ENCODE assay signal across 18 cellular contexts in the genomic region with DNA sequence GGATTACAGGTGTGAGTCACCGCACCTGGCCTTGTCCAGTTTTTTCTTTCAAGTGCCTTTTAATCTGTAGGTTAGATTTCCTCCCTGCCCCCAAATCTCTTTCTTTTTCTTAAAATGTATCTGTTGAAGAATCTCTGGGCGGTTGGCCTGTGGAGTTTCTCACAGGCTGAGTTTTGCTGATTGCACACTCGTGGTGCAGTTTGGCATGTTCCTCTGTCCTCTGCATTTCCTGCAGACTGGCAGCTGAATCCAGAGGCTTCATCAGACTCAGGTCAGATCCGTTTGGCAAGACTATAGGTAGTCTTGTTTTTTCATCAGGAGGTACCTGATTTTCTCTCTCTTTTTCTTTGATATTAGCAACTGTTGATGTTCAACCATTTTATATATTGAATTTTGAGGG. TPM values are rescaled to one million over a fixed set of nuclear protein-coding genes. Genes with fewer than 3 reads are reported as not detected.
DNase-seq lines count a peak whose midpoint lies in the region; ATAC-seq lines count a peak whose summit lies in the region.
"Had no signal": no experiment of that assay in that cellular context is flagged by ENCODE, and none has a peak within 500 bp of the region (broad histone marks: within the 10 kb centered on the region; RNA-seq: fewer than 3 reads in every experiment).

No MANE protein-coding gene starts in this region.

- peak overlapping the region; percentile 70 for H3K4me3 Mint-ChIP-seq in activated naive CD4-positive, alpha-beta T cell treated with anti-CD3 and anti-CD28 coated beads, Interleukin-2, amount 50 U/mL, for 24 hours
- peak overlapping the region in 2 of 7 donors; percentile 16 to 43 for H3K4me3 Mint-ChIP-seq in CD8-positive, alpha-beta memory T cell
- peak overlapping the region; percentile 35 for H3K4me3 Mint-ChIP-seq in activated T-helper 17 cell treated with anti-CD3 and anti-CD28 coated beads, Interleukin-2, amount 50 U/mL, for 72 hours
- peak overlapping the region; percentile 31 for H3K4me3 Mint-ChIP-seq in natural killer cell treated with Interleukin-12 subunit alpha and Interleukin-12 subunit beta and Interleukin-15 and Interleukin-18, amount 100 ng/mL, for 72 hours
- H3K4me3 Mint-ChIP-seq in activated CD4-positive, alpha-beta T cell treated with anti-CD3 and anti-CD28 coated beads, Interleukin-2, amount 10 ng/mL, durations not matched to agents 7 days and 5 days: no peak overlapping the region

- H3K9me3 Mint-ChIP-seq in activated naive CD4-positive, alpha-beta T cell treated with anti-CD3 and anti-CD28 coated beads, Interleukin-2, amount 50 U/mL, for 24 hours: no peaks in the 10 kb centered on the region
- peaks cover 0 to 5% of the 10 kb centered on the region in 2 donors for H3K9me3 Mint-ChIP-seq in activated naive CD4-positive, alpha-beta T cell treated with anti-CD3 and anti-CD28 coated beads, Interleukin-2, amount 50 U/mL, for 72 hours
- no peaks in the 10 kb centered on the region for H3K9me3 Mint-ChIP-seq in CD8-positive, alpha-beta memory T cell
- H3K9me3 Mint-ChIP-seq in activated T-helper 17 cell treated with anti-CD3 and anti-CD28 coated beads, Interleukin-2, amount 50 U/mL, for 72 hours: no peaks in the 10 kb centered on the region
- no peaks in the 10 kb centered on the region for H3K9me3 Mint-ChIP-seq in natural killer cell treated with Interleukin-12 subunit alpha and Interleukin-12 subunit beta and Interleukin-15 and Interleukin-18, amount 100 ng/mL, for 72 hours
- H3K9me3 Mint-ChIP-seq in activated CD4-positive, alpha-beta T cell treated with anti-CD3 and anti-CD28 coated beads, Interleukin-2, amount 10 ng/mL, durations not matched to agents 7 days and 5 days: peaks cover 8% of the 10 kb centered on the region

- no peaks in the 10 kb centered on the region for H3K27me3 ChIP-seq in CD8-positive, alpha-beta memory T cell (ENCODE audit: insufficient read depth, low read length, poor library complexity, severe bottlenecking)
- H3K27me3 ChIP-seq: MG63 had no signal

- peak overlapping the region; percentile 75 for H3K27ac Mint-ChIP-seq in activated naive CD4-positive, alpha-beta T cell treated with anti-CD3 and anti-CD28 coated beads, Interleukin-2, amount 50 U/mL, for 24 hours
- H3K27ac Mint-ChIP-seq in activated naive CD4-positive, alpha-beta T cell treated with anti-CD3 and anti-CD28 coated beads, Interleukin-2, amount 50 U/mL, for 72 hours: peak overlapping the region in 1 of 2 donors; percentile 50
- H3K27ac Mint-ChIP-seq in CD8-positive, alpha-beta memory T cell: peak overlapping the region; percentile 29 to 91 (median 72)
- peak overlapping the region; percentile 50 for H3K27ac Mint-ChIP-seq in activated T-helper 17 cell treated with anti-CD3 and anti-CD28 coated beads, Interleukin-2, amount 50 U/mL, for 72 hours
- H3K27ac Mint-ChIP-seq in natural killer cell treated with Interleukin-12 subunit alpha and Interleukin-12 subunit beta and Interleukin-15 and Interleukin-18, amount 100 ng/mL, for 72 hours: peak overlapping the region; percentile 84 to 98
- H3K27ac Mint-ChIP-seq in activated CD4-positive, alpha-beta T cell treated with anti-CD3 and anti-CD28 coated beads, Interleukin-2, amount 10 ng/mL, durations not matched to agents 7 days and 5 days: no peak overlapping the region

- no peaks in the 10 kb centered on the region for H3K27me3 Mint-ChIP-seq in activated naive CD4-positive, alpha-beta T cell treated with anti-CD3 and anti-CD28 coated beads, Interleukin-2, amount 50 U/mL, for 24 hours
- H3K27me3 Mint-ChIP-seq in CD8-positive, alpha-beta memory T cell: no peaks in the 10 kb centered on the region
- H3K27me3 Mint-ChIP-seq in activated T-helper 17 cell treated with anti-CD3 and anti-CD28 coated beads, Interleukin-2, amount 50 U/mL, for 72 hours: no peaks in the 10 kb centered on the region
- no peaks in the 10 kb centered on the region for H3K27me3 Mint-ChIP-seq in natural killer cell treated with Interleukin-12 subunit alpha and Interleukin-12 subunit beta and Interleukin-15 and Interleukin-18, amount 100 ng/mL, for 72 hours
- no peaks in the 10 kb centered on the region for H3K27me3 Mint-ChIP-seq in activated CD4-positive, alpha-beta T cell treated with anti-CD3 and anti-CD28 coated beads, Interleukin-2, amount 10 ng/mL, durations not matched to agents 7 days and 5 days

- H3K36me3 Mint-ChIP-seq in activated naive CD4-positive, alpha-beta T cell treated with anti-CD3 and anti-CD28 coated beads, Interleukin-2, amount 50 U/mL, for 24 hours: peaks cover 11% of the 10 kb centered on the region
- H3K36me3 Mint-ChIP-seq in activated naive CD4-positive, alpha-beta T cell treated with anti-CD3 and anti-CD28 coated beads, Interleukin-2, amount 50 U/mL, for 72 hours: peaks cover 35 to 60% of the 10 kb centered on the region in 2 donors
- H3K36me3 Mint-ChIP-seq in CD8-positive, alpha-beta memory T cell: peaks cover 4 to 35% (median 8%) of the 10 kb centered on the region in 3 donors
- H3K36me3 Mint-ChIP-seq in activated T-helper 17 cell treated with anti-CD3 and anti-CD28 coated beads, Interleukin-2, amount 50 U/mL, for 72 hours (ENCODE audit: low read depth): peaks cover 57% of the 10 kb centered on the region
- peaks cover 6% of the 10 kb centered on the region for H3K36me3 Mint-ChIP-seq in natural killer cell treated with Interleukin-12 subunit alpha and Interleukin-12 subunit beta and Interleukin-15 and Interleukin-18, amount 100 ng/mL, for 72 hours
- peaks cover 85% of the 10 kb centered on the region for H3K36me3 Mint-ChIP-seq in activated CD4-positive, alpha-beta T cell treated with anti-CD3 and anti-CD28 coated beads, Interleukin-2, amount 10 ng/mL, durations not matched to agents 7 days and 5 days (ENCODE audit: low read depth)

- peaks cover 81% of the 10 kb centered on the region for H3K4me1 Mint-ChIP-seq in activated naive CD4-positive, alpha-beta T cell treated with anti-CD3 and anti-CD28 coated beads, Interleukin-2, amount 50 U/mL, for 24 hours
- H3K4me1 Mint-ChIP-seq in CD8-positive, alpha-beta memory T cell: peaks cover 69 to 86% (median 81%) of the 10 kb centered on the region in 3 donors
- H3K4me1 Mint-ChIP-seq in activated T-helper 17 cell treated with anti-CD3 and anti-CD28 coated beads, Interleukin-2, amount 50 U/mL, for 72 hours: peaks cover 43% of the 10 kb centered on the region
- H3K4me1 Mint-ChIP-seq in natural killer cell treated with Interleukin-12 subunit alpha and Interleukin-12 subunit beta and Interleukin-15 and Interleukin-18, amount 100 ng/mL, for 72 hours (ENCODE audit: low read depth in 2 of 2): peaks cover 58 to 59% of the 10 kb centered on the region in 2 donors
- H3K4me1 Mint-ChIP-seq in activated CD4-positive, alpha-beta T cell treated with anti-CD3 and anti-CD28 coated beads, Interleukin-2, amount 10 ng/mL, durations not matched to agents 7 days and 5 days: peaks cover 69% of the 10 kb centered on the region

- H3K4me1 ChIP-seq in CD8-positive, alpha-beta memory T cell (ENCODE audit: insufficient read depth, low read length): peaks cover 70% of the 10 kb centered on the region

- no peak for ATAC-seq in activated naive CD4-positive, alpha-beta T cell treated with anti-CD3 and anti-CD28 coated beads, Interleukin-2, amount 50 U/mL, for 72 hours
- no peak for ATAC-seq in activated T-helper 17 cell treated with anti-CD3 and anti-CD28 coated beads, Interleukin-2, amount 50 U/mL, for 72 hours (replicated peaks)
- ATAC-seq in natural killer cell treated with Interleukin-12 subunit alpha and Interleukin-12 subunit beta and Interleukin-15 and Interleukin-18, amount 100 ng/mL, for 72 hours: no peak
- ATAC-seq in HG03280 (IDR thresholded peaks at IDR 0.05; ENCODE audit: unreplicated experiment) (no peak), HG03442 (IDR thresholded peaks at IDR 0.05; ENCODE audit: unreplicated experiment) (no peak)
- ATAC-seq: A549 had no signal

- no peaks in the 10 kb centered on the region for H3K9me3 ChIP-seq in CD8-positive, alpha-beta memory T cell (ENCODE audit: low read length)
- H3K9me3 ChIP-seq: A549, MG63 had no signal

- no peak overlapping the region for H3K4me3 ChIP-seq in CD8-positive, alpha-beta memory T cell (ENCODE audit: low read length)
- H3K4me3 ChIP-seq: A549; BLaER1 treated with 17β-estradiol and CSF1 and Interleukin-3, amounts not matched to agents 10 nM and 100 nM; MG63 had no signal

- POLR2A ChIA-PET in CD8-positive, alpha-beta memory T cell (lab: Charles Lee): no interaction called here
- POLR2A ChIA-PET in activated CD4-positive, alpha-beta T cell treated with anti-CD3 and anti-CD28 coated beads, Interleukin-2, amount 10 ng/mL, durations not matched to agents 7 days and 5 days (lab: Charles Lee): no interaction called here

- CTCF ChIA-PET in CD8-positive, alpha-beta memory T cell (lab: Charles Lee): interaction anchor here (2.1 kb wide), 1 partner anchor 44 kb away, joined by 11 read pairs; no protein-coding TSS in a partner anchor
- CTCF ChIA-PET in activated CD4-positive, alpha-beta T cell treated with anti-CD3 and anti-CD28 coated beads, Interleukin-2, amount 10 ng/mL, durations not matched to agents 7 days and 5 days (lab: Charles Lee): interaction anchor here (0.7 to 1.5 kb wide), 3 partner anchors 10 to 1247 kb away, joined by 3 to 6 read pairs (median 3); no protein-coding TSS in a partner anchor

- H3K36me3 ChIP-seq in CD8-positive, alpha-beta memory T cell (ENCODE audit: insufficient read depth, low read length): no peaks in the 10 kb centered on the region
- H3K36me3 ChIP-seq: MG63 had no signal

- H3K27ac ChIP-seq in CD8-positive, alpha-beta memory T cell (ENCODE audit: low read depth, low read length): no peak overlapping the region
- H3K27ac ChIP-seq: A549; BLaER1 treated with 17β-estradiol and CSF1 and Interleukin-3, amounts not matched to agents 10 nM and 100 nM; KMS-11 had no signal

- no peak for DNase-seq in activated naive CD4-positive, alpha-beta T cell treated with anti-CD3 and anti-CD28 coated beads, Interleukin-2, amount 50 U/mL, for 72 hours (ENCODE audit: low spot score in 2 of 2)
- no peak for DNase-seq in CD8-positive, alpha-beta memory T cell
- no peak for DNase-seq in natural killer cell treated with Interleukin-12 subunit alpha and Interleukin-12 subunit beta and Interleukin-15 and Interleukin-18, amount 100 ng/mL, for 72 hours (ENCODE audit: low spot score)
- no peak for DNase-seq in activated CD4-positive, alpha-beta T cell treated with anti-CD3 and anti-CD28 coated beads, Interleukin-2, amount 10 ng/mL, durations not matched to agents 7 days and 5 days
- DNase-seq: EL, MG63, NCI-H1105, NCI-H1694, NCI-H226, NCI-H524 treated with DMSO at 0.1 percent for 48 hours, SHP77 treated with DMSO at 0.1 percent for 48 hours had no signal

RNA-seq across cellular contexts. Expression of a gene that starts 5.5 kb away (rescaled TPM):
- 10 to 100 TPM; 23.5 to 25.1 TPM for total RNA-seq in activated naive CD4-positive, alpha-beta T cell treated with anti-CD3 and anti-CD28 coated beads, Interleukin-2, amount 50 U/mL, for 72 hours
- total RNA-seq in CD8-positive, alpha-beta memory T cell: 1 to 10 TPM; 6.7 to 7.3 TPM
- 8.1 TPM for polyA plus RNA-seq in CD8-positive, alpha-beta memory T cell
- total RNA-seq in activated T-helper 17 cell treated with anti-CD3 and anti-CD28 coated beads, Interleukin-2, amount 50 U/mL, for 72 hours: 10 to 100 TPM; 10.8 to 22.7 TPM
- total RNA-seq in natural killer cell treated with Interleukin-12 subunit alpha and Interleukin-12 subunit beta and Interleukin-15 and Interleukin-18, amount 100 ng/mL, for 72 hours: 10 to 100 TPM; 17.5 to 23.0 TPM
- 10 to 100 TPM; 45.0 to 49.6 TPM for total RNA-seq in activated CD4-positive, alpha-beta T cell treated with anti-CD3 and anti-CD28 coated beads, Interleukin-2, amount 10 ng/mL, durations not matched to agents 7 days and 5 days
